In the genomic region with DNA sequence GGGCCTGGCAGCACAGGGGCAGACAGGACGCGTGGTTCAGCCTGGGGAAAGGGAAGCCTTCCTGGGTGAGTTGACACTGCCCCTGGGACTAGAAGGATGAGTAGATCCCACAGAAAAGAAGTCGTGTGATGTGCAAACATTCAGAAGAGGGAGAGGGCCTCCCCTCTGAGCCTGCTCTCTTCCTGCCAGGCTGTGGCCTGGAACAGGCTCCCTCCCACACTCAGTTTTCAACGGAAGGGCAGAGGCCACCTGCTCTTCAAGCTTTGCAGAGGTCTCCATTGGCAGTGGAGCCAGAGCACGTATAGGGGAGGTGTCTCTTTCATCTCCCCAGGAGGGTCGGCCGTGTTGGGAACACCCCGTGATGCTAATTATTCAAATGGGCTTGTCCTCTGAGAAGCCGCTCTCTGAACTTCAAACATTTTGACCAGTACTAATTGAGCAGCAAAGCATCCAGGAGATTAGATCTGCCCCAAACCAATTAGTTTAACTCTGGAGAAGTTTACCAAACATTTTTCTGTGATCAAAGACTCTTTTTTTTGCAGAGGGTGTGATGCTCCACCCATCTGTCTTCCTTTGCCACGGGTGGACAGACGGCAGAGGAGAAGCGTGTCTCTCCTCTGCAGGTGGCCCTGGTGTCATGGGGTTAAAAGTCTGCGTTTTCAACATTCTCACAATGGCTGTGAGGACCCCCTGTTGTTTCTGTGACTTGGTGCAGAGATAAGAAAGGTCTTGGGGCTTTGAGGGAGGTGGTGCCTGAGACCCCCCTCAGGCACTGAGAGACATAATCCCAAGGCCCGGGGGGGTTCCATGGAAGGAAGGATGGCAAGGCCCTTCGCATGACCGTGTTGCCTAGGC, we compare ENCODE assay signal across 18 cellular contexts. TPM values are rescaled to one million over a fixed set of nuclear protein-coding genes. Genes with fewer than 3 reads are reported as not detected.
A peak's percentile ranks its signal among the peaks of the same experiment; 100 is the strongest.
DNase-seq lines count a peak whose midpoint lies in the region; FAIRE-seq and TF ChIP-seq lines count a peak whose summit lies in the region.
"Had no signal": no experiment of that assay in that cellular context is flagged by ENCODE, and none has a peak within 500 bp of the region (broad histone marks: within the 10 kb centered on the region; RNA-seq: fewer than 3 reads in every experiment).

No MANE protein-coding gene starts in this region.

- H2AFZ ChIP-seq in parathyroid adenoma: peak overlapping the region; percentile 38

- H3K9me3 ChIP-seq in parathyroid adenoma (ENCODE audit: control insufficient read depth, low read length): no peaks in the 10 kb centered on the region
- H3K9me3 ChIP-seq: body of pancreas, MG63, ovary, thyroid gland had no signal

- no peak overlapping the region for H3K4me3 Mint-ChIP-seq in activated naive CD8-positive, alpha-beta T cell treated with anti-CD3 and anti-CD28 coated beads for 36 hours
- H3K4me3 Mint-ChIP-seq: activated T-helper 1 cell treated with anti-CD3 and anti-CD28 coated beads, Interleukin-12 subunit alpha, Interleukin-12 subunit beta, Interleukin-2, Interleukin-4 antibody, amounts not matched to agents 30 ng/mL and 10 ng/mL and 1 ng/mL, durations not matched to agents 14 hours and 24 hours and 36 hours had no signal

- no peaks in the 10 kb centered on the region for H3K27me3 Mint-ChIP-seq in activated naive CD8-positive, alpha-beta T cell treated with anti-CD3 and anti-CD28 coated beads for 36 hours

- no peak overlapping the region for H3K4me3 ChIP-seq in parathyroid adenoma (ENCODE audit: low read depth, low read length)
- H3K4me3 ChIP-seq: body of pancreas, MG63, ovary, thyroid gland had no signal

- no peaks in the 10 kb centered on the region for H3K36me3 ChIP-seq in parathyroid adenoma (ENCODE audit: control insufficient read depth, insufficient read depth, low read length)
- H3K36me3 ChIP-seq: MG63, ovary, thyroid gland had no signal

- no peaks in the 10 kb centered on the region for H3K36me3 Mint-ChIP-seq in activated naive CD8-positive, alpha-beta T cell treated with anti-CD3 and anti-CD28 coated beads for 36 hours

- no peaks in the 10 kb centered on the region for H3K9me3 Mint-ChIP-seq in activated naive CD8-positive, alpha-beta T cell treated with anti-CD3 and anti-CD28 coated beads for 36 hours
- H3K9me3 Mint-ChIP-seq: activated T-helper 1 cell treated with anti-CD3 and anti-CD28 coated beads, Interleukin-12 subunit alpha, Interleukin-12 subunit beta, Interleukin-2, Interleukin-4 antibody, amounts not matched to agents 30 ng/mL and 10 ng/mL and 1 ng/mL, durations not matched to agents 14 hours and 24 hours and 36 hours had no signal

- no peak overlapping the region for H3K9ac ChIP-seq in parathyroid adenoma

- no peak for TF ChIP-seq POLR2A in GM12891 (IDR thresholded peaks at IDR 0.05; ENCODE audit: low read depth, low read length)

- H3K27ac ChIP-seq in parathyroid adenoma: no peak overlapping the region
- H3K27ac ChIP-seq: body of pancreas, foreskin keratinocyte, ovary, thyroid gland had no signal

- H3K4me2 ChIP-seq in parathyroid adenoma (ENCODE audit: low read length): no peak overlapping the region

- peak; percentile 40 for FAIRE-seq in GM12891 (lab: Jason Lieb, UNC)
- FAIRE-seq: GM18507, H1 had no signal

- H3K27ac Mint-ChIP-seq in activated naive CD8-positive, alpha-beta T cell treated with anti-CD3 and anti-CD28 coated beads for 36 hours: peak overlapping the region; percentile 85

- H3K79me2 ChIP-seq in parathyroid adenoma: no peaks in the 10 kb centered on the region

- H3K27me3 ChIP-seq in parathyroid adenoma (ENCODE audit: control insufficient read depth, insufficient read depth, low read length): no peaks in the 10 kb centered on the region
- H3K27me3 ChIP-seq: body of pancreas, MG63, ovary, thyroid gland had no signal

- H3K4me1 Mint-ChIP-seq in activated naive CD8-positive, alpha-beta T cell treated with anti-CD3 and anti-CD28 coated beads for 36 hours: peaks cover 19% of the 10 kb centered on the region

- H3K4me1 ChIP-seq in parathyroid adenoma: peaks cover 10% of the 10 kb centered on the region
- H3K4me1 ChIP-seq: foreskin keratinocyte, thyroid gland had no signal

- no peak for TF ChIP-seq CTCF in parathyroid adenoma (IDR thresholded peaks at IDR 0.05)

- DNase-seq in SHP77 (lab: John Stamatoyannopoulos, UW): peak; percentile 58 to 70
- no peak for DNase-seq in SHP77 treated with DMSO at 0.1 percent for 48 hours (lab: John Stamatoyannopoulos, UW)
- no peak for DNase-seq in GM12891 (ENCODE audit: insufficient read length, low spot score)
- peak; percentile 28 for DNase-seq in activated naive CD8-positive, alpha-beta T cell treated with anti-CD3 and anti-CD28 coated beads for 36 hours
- DNase-seq in COR-L47 (lab: John Stamatoyannopoulos, UW): no peak
- DNase-seq in SKM-1 (lab: John Stamatoyannopoulos, UW; ENCODE audit: unreplicated experiment): no peak
- no peak for DNase-seq in stimulated activated CD8-positive, alpha-beta memory T cell treated with anti-CD3 and anti-CD28 coated beads, Interleukin-4, amount 100 ng/mL, for 48 hours
- DNase-seq: activated CD4-positive, CD25-positive, alpha-beta regulatory T cell treated with anti-CD3 and anti-CD28 coated beads, Interleukin-2, amount 50 U/mL, for 72 hours; effector CD4-positive, alpha-beta T cell; foreskin keratinocyte; MG63; ovary; thyroid gland had no signal

TF ChIP-seq in GM12891, 5 proteins besides CTCF, POLR2A, EP300 and RAD21:
- no peak for TF ChIP-seq POU2F2 (IDR thresholded peaks at IDR 0.05; ENCODE audit: low read depth, low read length)
- TF ChIP-seq SPI1 (IDR thresholded peaks at IDR 0.05; ENCODE audit: low read depth, low read length): no peak
- TF ChIP-seq POLR2AphosphoS5 (IDR thresholded peaks at IDR 0.05; ENCODE audit: low read depth, low read length): no peak
- TF ChIP-seq TAF1 (IDR thresholded peaks at IDR 0.05; ENCODE audit: low read depth, low read length): no peak
- no peak for TF ChIP-seq PAX5 (IDR thresholded peaks at IDR 0.05; ENCODE audit: insufficient read depth, low read length, severe bottlenecking)

RNA-seq across cellular contexts. Expression of gene ODC1, which starts 29.5 kb away (rescaled TPM):
- 107 TPM for polyA plus RNA-seq in GM12891 (2012; ENCODE audit: low read depth, missing spikeins)
- 100 to 1,000 TPM; 357 to 367 TPM for total RNA-seq in activated naive CD8-positive, alpha-beta T cell treated with anti-CD3 and anti-CD28 coated beads for 36 hours

Comparison
In these comparisons a context has a peak if more than half of its experiments do, and no peak if none do; other contexts are left out.
1. DNase-seq: peak in SHP77 (2 of 2) and activated naive CD8-positive, alpha-beta T cell treated with anti-CD3 and anti-CD28 coated beads for 36 hours (single experiment); none in SHP77 treated with DMSO at 0.1 percent for 48 hours (single experiment), GM12891 (single experiment), COR-L47 (single experiment), SKM-1 (single experiment) and stimulated activated CD8-positive, alpha-beta memory T cell treated with anti-CD3 and anti-CD28 coated beads, Interleukin-4, amount 100 ng/mL, for 48 hours (single experiment).